Comparison of ENCODE assay signal across 5 cellular contexts in genomic region chr2:47690706-47691325, GRCh38.
DNase-seq lines count a peak whose midpoint lies in the region; TF ChIP-seq lines count a peak whose summit lies in the region.
"Not testable (repeated sequence)": the region's sequence is repeated elsewhere in the genome, so short reads cannot be mapped to it uniquely, and the experiment has no call there.

No MANE protein-coding gene starts in this region.

- peaks cover 15% of the 10 kb centered on the region for H3K79me2 ChIP-seq in DOHH2 (ENCODE audit: control insufficient read depth, low read length)
- not testable (repeated sequence) for H3K79me2 ChIP-seq in OCI-LY1 (ENCODE audit: insufficient read depth, low read length)
- peaks cover 11% of the 10 kb centered on the region for H3K79me2 ChIP-seq in SU-DHL-6 (ENCODE audit: insufficient read depth, low read length)

- peaks cover 58% of the 10 kb centered on the region for H3F3A ChIP-seq in DOHH2 (ENCODE audit: control insufficient read depth, insufficient read depth)
- H3F3A ChIP-seq in OCI-LY1 (ENCODE audit: insufficient read depth, low read length), result not testable (repeated sequence)
- H3F3A ChIP-seq in SU-DHL-6 (ENCODE audit: insufficient read depth), result peaks cover 54% of the 10 kb centered on the region

- H3K9me2 ChIP-seq in DOHH2 (replicated peaks; ENCODE audit: control insufficient read depth, low read length); OCI-LY1 (ENCODE audit: low read depth, low read length); SU-DHL-6 (replicated peaks; ENCODE audit: insufficient read depth, low read length): not testable (repeated sequence)

- H3K4me2 ChIP-seq in BLaER1 (peak overlapping the region; percentile 93), DOHH2 (ENCODE audit: low read length) (peak overlapping the region; percentile 83), SU-DHL-6 (ENCODE audit: low read depth, low read length, poor library complexity, severe bottlenecking) (peak overlapping the region; percentile 92)
- not testable (repeated sequence) for H3K4me2 ChIP-seq in OCI-LY1 (ENCODE audit: low read length)

- H3K4me3 ChIP-seq in BLaER1; OCI-LY1 (ENCODE audit: low read depth, low read length, poor library complexity, severe bottlenecking); SU-DHL-6 (ENCODE audit: insufficient read depth, low read length, poor library complexity, severe bottlenecking): not testable (repeated sequence)
- peak overlapping the region; percentile 56 for H3K4me3 ChIP-seq in DOHH2 (ENCODE audit: low read length)

- TF ChIP-seq CTCF in DOHH2 (IDR thresholded peaks at IDR 0.05; ENCODE audit: low read depth, low read length, poor library complexity, severe bottlenecking); OCI-LY1 (IDR thresholded peaks at IDR 0.05; ENCODE audit: low read length); SU-DHL-6 (IDR thresholded peaks at IDR 0.05; ENCODE audit: insufficient read depth, low read length, poor library complexity, severe bottlenecking): not testable (repeated sequence)

- H3K9ac ChIP-seq in BLaER1 (peak overlapping the region; percentile 25; the same call in 1 of the 2 replicates), SU-DHL-6 (ENCODE audit: low read length) (peak overlapping the region; percentile 49; the same call in 1 of the 2 replicates)
- H3K9ac ChIP-seq in OCI-LY1 (ENCODE audit: low read length), result not testable (repeated sequence)

- H3K27ac ChIP-seq in BLaER1 (peak overlapping the region; percentile 85), DOHH2 (ENCODE audit: low read depth, low read length) (peak overlapping the region; percentile 100), OCI-LY1 (ENCODE audit: low read depth, low read length, poor library complexity, severe bottlenecking) (peak overlapping the region; percentile 71), SU-DHL-6 (ENCODE audit: low read depth, low read length) (peak overlapping the region; percentile 99)

- H3K27me3 ChIP-seq in BLaER1; DOHH2 (ENCODE audit: control insufficient read depth, low read length); OCI-LY1 (ENCODE audit: insufficient read depth, low read length); SU-DHL-6 (ENCODE audit: low read length): not testable (repeated sequence)

- H4K20me1 ChIP-seq in BLaER1; DOHH2 (ENCODE audit: control insufficient read depth, insufficient read depth, low read depth, low read length); OCI-LY1 (ENCODE audit: insufficient read depth, low read length); SU-DHL-6 (ENCODE audit: low read depth, low read length): not testable (repeated sequence)

- H3K9me3 ChIP-seq in BLaER1; DOHH2 (ENCODE audit: control insufficient read depth, insufficient read depth, low read length); OCI-LY1 (ENCODE audit: low read length); SU-DHL-6 (ENCODE audit: insufficient read depth, low read length): not testable (repeated sequence)

- peak; percentile 69 for DNase-seq in mesenteric fat pad (ENCODE audit: low spot score)

- not testable (repeated sequence) for H3K36me3 ChIP-seq in BLaER1; OCI-LY1 (ENCODE audit: insufficient read depth, low read length); SU-DHL-6 (ENCODE audit: low read length)
- H3K36me3 ChIP-seq in DOHH2 (ENCODE audit: control insufficient read depth, low read length), result peaks cover 11% of the 10 kb centered on the region

- H3K4me1 ChIP-seq in BLaER1, result peaks cover 94% of the 10 kb centered on the region
- H3K4me1 ChIP-seq in DOHH2 (ENCODE audit: control insufficient read depth, low read length), result peaks cover 72% of the 10 kb centered on the region
- H3K4me1 ChIP-seq in OCI-LY1 (ENCODE audit: insufficient read depth, low read length, severe bottlenecking), result peaks cover 53% of the 10 kb centered on the region

- H2AFZ ChIP-seq in OCI-LY1 (ENCODE audit: low read length); SU-DHL-6 (ENCODE audit: low read depth, low read length, severe bottlenecking): not testable (repeated sequence)
